In genomic region chr2:239544846-239545465, GRCh38 we compare ENCODE assay signal across 12 cellular contexts.
DNase-seq lines count a peak whose midpoint lies in the region; ATAC-seq and TF ChIP-seq lines count a peak whose summit lies in the region.
"Had no signal": no experiment of that assay in that cellular context is flagged by ENCODE, and none has a peak within 500 bp of the region (broad histone marks: within the 10 kb centered on the region; RNA-seq: fewer than 3 reads in every experiment).

No MANE protein-coding gene starts in this region.

- H3K36me3 ChIP-seq in HEK293 (ENCODE audit: control insufficient read depth in 2 of 2, insufficient read depth in 1 of 2, low read length in 2 of 2), result no peaks in the 10 kb centered on the region
- no peaks in the 10 kb centered on the region for H3K36me3 ChIP-seq in PC-3 (ENCODE audit: low read depth, low read length)

- no peak for TF ChIP-seq CTCF in HEK293 (tag by site-specific recombination; IDR thresholded peaks at IDR 0.05)
- TF ChIP-seq CTCF in PC-3 (conservative IDR thresholded peaks at IDR 0.05; ENCODE audit: low read depth, low read length), result no peak

- ATAC-seq in GM18868 (IDR thresholded peaks at IDR 0.05; ENCODE audit: unreplicated experiment) (no peak), PC-3 (no peak)

- no peak overlapping the region for H2AFZ ChIP-seq in PC-3 (ENCODE audit: low read length)

- H3K27me3 ChIP-seq in PC-3 (ENCODE audit: low read length), result peaks cover 71% of the 10 kb centered on the region

- H3K79me2 ChIP-seq in PC-3 (ENCODE audit: low read length), result no peaks in the 10 kb centered on the region

- no peaks in the 10 kb centered on the region for H4K20me1 ChIP-seq in PC-3 (ENCODE audit: low read length)

- H3K4me3 ChIP-seq in HEK293 (ENCODE audit: low read depth, low read length), result no peak overlapping the region
- H3K4me3 ChIP-seq in PC-3 (ENCODE audit: low read length), result no peak overlapping the region

- no peaks in the 10 kb centered on the region for H3F3A ChIP-seq in PC-3 (ENCODE audit: low read length, unreplicated experiment)

- DNase-seq in activated CD4-positive, alpha-beta T cell treated with anti-CD3 and anti-CD28 coated beads, Interleukin-2, amount 50 U/mL, for 48 hours, result peak; percentile 48 to 64
- peak; percentile 11 for DNase-seq in central memory CD4-positive, alpha-beta T cell
- DNase-seq in stimulated activated CD4-positive, alpha-beta T cell treated with anti-CD3 and anti-CD28 coated beads, Interleukin-4, amount 100 ng/mL, for 48 hours (ENCODE audit: low read depth in 2 of 2), result peak; percentile 48 to 57
- DNase-seq in erythroblast (lab: John Stamatoyannopoulos, UW) (no peak), PC-3 (no peak), HPDE6-E6E7 (ENCODE audit: extremely low spot score) (no peak)
- DNase-seq: NCI-H1436 treated with DMSO at 0.1 percent for 48 hours, OCI-M1 had no signal

- TF ChIP-seq POLR2A in erythroblast (IDR thresholded peaks at IDR 0.05; ENCODE audit: low read length), result no peak

- H3K4me2 ChIP-seq in PC-3 (ENCODE audit: low read length), result no peak overlapping the region

- H3K9me3 ChIP-seq in HEK293 (ENCODE audit: control insufficient read depth, insufficient read depth, low read depth, low read length) (no peaks in the 10 kb centered on the region), PC-3 (ENCODE audit: low read length) (no peaks in the 10 kb centered on the region)

- BruUV-seq in PC-3 (replicated peaks; lab: Mats Ljungman, UMichigan), result no TSS peak

- H3K4me1 ChIP-seq in HEK293 (ENCODE audit: control insufficient read depth, insufficient read depth, low read length) (no peaks in the 10 kb centered on the region), PC-3 (ENCODE audit: insufficient read depth, low read length) (peaks cover 4% of the 10 kb centered on the region; the same call in 1 of the 2 replicates)

- intact Hi-C loops in PC-3 (cut with micrococcal nuclease), result no loop called here

- no peaks in the 10 kb centered on the region for H3K9me2 ChIP-seq in PC-3 (replicated peaks; ENCODE audit: low read length)

- H3K27ac ChIP-seq in HEK293 (ENCODE audit: extremely low read depth, low read depth, low read length) (no peak overlapping the region), PC-3 (ENCODE audit: low read length) (no peak overlapping the region)
- H3K27ac ChIP-seq: C4-2B, VCaP had no signal

- H3K9ac ChIP-seq in PC-3 (ENCODE audit: low read length), result no peak overlapping the region

- CTCF ChIA-PET in HEK293 (lab: Yijun Ruan, JAX), result no interaction called here
- CTCF ChIA-PET in PC-3 (lab: Charles Lee), result no interaction called here

- POLR2A ChIA-PET in HEK293 (lab: Yijun Ruan, JAX), result no interaction called here
- POLR2A ChIA-PET in PC-3 (lab: Charles Lee; ENCODE audit: unreplicated experiment), result no interaction called here

TF ChIP-seq in HEK293, 187 proteins besides CTCF, POLR2A, EP300 and RAD21:
- TF ChIP-seq ZBTB17 (tag by site-specific recombination; IDR thresholded peaks at IDR 0.05) (no peak), EGR2 (tag by site-specific recombination; IDR thresholded peaks at IDR 0.05; ENCODE audit: low read depth) (0 out of 2 replicates have a peak, but pooled peaks have one; percentile 16)
TF ChIP-seq in HEK293: peak in this region for 1.

Comparison
In these comparisons a context has a peak if more than half of its experiments do, and no peak if none do; other contexts are left out.
1. DNase-seq: peak in activated CD4-positive, alpha-beta T cell treated with anti-CD3 and anti-CD28 coated beads, Interleukin-2, amount 50 U/mL, for 48 hours (2 of 2), central memory CD4-positive, alpha-beta T cell (single experiment) and stimulated activated CD4-positive, alpha-beta T cell treated with anti-CD3 and anti-CD28 coated beads, Interleukin-4, amount 100 ng/mL, for 48 hours (2 of 2); none in erythroblast (0 of 2), PC-3 (single experiment) and HPDE6-E6E7 (single experiment).